In the genomic region with DNA sequence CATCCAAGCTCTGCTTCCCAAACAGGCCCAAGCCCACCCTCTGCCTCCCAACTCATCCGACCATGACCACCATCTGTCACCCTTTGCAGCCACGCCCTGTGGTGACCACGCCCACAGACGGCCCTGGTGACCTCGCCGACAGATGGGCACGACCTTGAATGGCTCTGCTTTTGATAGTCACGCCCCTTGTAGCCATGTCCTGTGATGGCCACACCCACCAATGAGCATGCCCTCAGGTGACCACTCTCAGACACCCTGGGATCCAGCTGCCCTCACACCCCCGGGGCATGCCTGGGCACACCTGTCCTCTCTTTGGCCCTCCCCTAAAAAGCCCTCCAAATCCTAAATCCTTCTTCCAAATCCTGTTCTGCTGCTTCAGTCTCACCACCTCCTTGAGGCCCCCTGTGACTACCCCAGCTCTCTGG, we compare ENCODE assay signal across 9 cellular contexts. TPM values are rescaled to one million over a fixed set of nuclear protein-coding genes. Genes with fewer than 3 reads are reported as not detected.
DNase-seq lines count a peak whose midpoint lies in the region; ATAC-seq and TF ChIP-seq lines count a peak whose summit lies in the region.
"Had no signal": no experiment of that assay in that cellular context is flagged by ENCODE, and none has a peak within 500 bp of the region (broad histone marks: within the 10 kb centered on the region; RNA-seq: fewer than 3 reads in every experiment).

No MANE protein-coding gene starts in this region.

- no peak overlapping the region for H3K4me3 ChIP-seq in MM.1S (ENCODE audit: low read length)

- H3K79me2 ChIP-seq in MM.1S (ENCODE audit: low read length), result no peaks in the 10 kb centered on the region

- no peaks in the 10 kb centered on the region for H3K9me2 ChIP-seq in MM.1S (replicated peaks; ENCODE audit: insufficient read depth, low read length)

- no peak overlapping the region for H3K9ac ChIP-seq in MM.1S (ENCODE audit: low read length)
- H3K9ac ChIP-seq: KMS-11 had no signal

- peak overlapping the region; percentile 90 for H3K4me3 Mint-ChIP-seq in endothelial cell (ENCODE audit: unreplicated experiment)
- H3K4me3 Mint-ChIP-seq in natural killer cell treated with Interleukin-12 subunit alpha and Interleukin-12 subunit beta and Interleukin-15 and Interleukin-18, amount 100 ng/mL, for 72 hours, result peak overlapping the region; percentile 53

- no peaks in the 10 kb centered on the region for H3K9me3 ChIP-seq in MM.1S (replicated peaks; ENCODE audit: insufficient read depth, low read length)

- no peaks in the 10 kb centered on the region for H3F3A ChIP-seq in MM.1S (ENCODE audit: insufficient read depth, low read length)

- in situ Hi-C loops in G401 (cut with HindIII; ENCODE audit: low sequenced_read_pairs), result no loop called here

- H3K4me1 ChIP-seq in MM.1S (ENCODE audit: low read length), result no peaks in the 10 kb centered on the region

- H3K27ac Mint-ChIP-seq in endothelial cell (ENCODE audit: unreplicated experiment), result no peak overlapping the region
- H3K27ac Mint-ChIP-seq in natural killer cell treated with Interleukin-12 subunit alpha and Interleukin-12 subunit beta and Interleukin-15 and Interleukin-18, amount 100 ng/mL, for 72 hours, result peak overlapping the region in 1 of 2 donors; percentile 50

- no peak overlapping the region for H2AFZ ChIP-seq in MM.1S (ENCODE audit: low read length)

- peaks cover 17% of the 10 kb centered on the region for H3K27me3 Mint-ChIP-seq in endothelial cell (ENCODE audit: unreplicated experiment)
- peaks cover 19 to 20% of the 10 kb centered on the region in 2 donors for H3K27me3 Mint-ChIP-seq in natural killer cell treated with Interleukin-12 subunit alpha and Interleukin-12 subunit beta and Interleukin-15 and Interleukin-18, amount 100 ng/mL, for 72 hours

- DNase-seq in DMS53 treated with DMSO at 0.1 percent for 48 hours (lab: John Stamatoyannopoulos, UW; ENCODE audit: unreplicated experiment) (peak; percentile 26), NCI-H526 (lab: John Stamatoyannopoulos, UW) (peak; percentile 36 to 60), endothelial cell (ENCODE audit: low spot score) (no peak), G401 (ENCODE audit: low spot score) (no peak), MM.1S (no peak)
- DNase-seq in natural killer cell treated with Interleukin-12 subunit alpha and Interleukin-12 subunit beta and Interleukin-15 and Interleukin-18, amount 100 ng/mL, for 72 hours (ENCODE audit: low spot score), result no peak
- no peak for DNase-seq in effector CD4-positive, alpha-beta T cell

- no peaks in the 10 kb centered on the region for H4K20me1 ChIP-seq in MM.1S (ENCODE audit: insufficient read depth, low read length)

- H3K27ac ChIP-seq in MM.1S (ENCODE audit: low read length), result no peak overlapping the region
- H3K27ac ChIP-seq: KMS-11 had no signal

- no peak for ATAC-seq in natural killer cell treated with Interleukin-12 subunit alpha and Interleukin-12 subunit beta and Interleukin-15 and Interleukin-18, amount 100 ng/mL, for 72 hours
- no peak for ATAC-seq in HG03378 (IDR thresholded peaks at IDR 0.05; ENCODE audit: unreplicated experiment)

- H3K36me3 ChIP-seq in MM.1S (replicated peaks; ENCODE audit: insufficient read depth, low read length), result no peaks in the 10 kb centered on the region

- H3K4me1 Mint-ChIP-seq in endothelial cell (ENCODE audit: unreplicated experiment), result peaks cover 8% of the 10 kb centered on the region
- peaks cover 8 to 16% of the 10 kb centered on the region in 2 donors for H3K4me1 Mint-ChIP-seq in natural killer cell treated with Interleukin-12 subunit alpha and Interleukin-12 subunit beta and Interleukin-15 and Interleukin-18, amount 100 ng/mL, for 72 hours (ENCODE audit: low read depth in 2 of 2)

- TF ChIP-seq CTCF in endothelial cell (IDR thresholded peaks at IDR 0.05; ENCODE audit: unreplicated experiment) (no peak), MM.1S (IDR thresholded peaks at IDR 0.05; ENCODE audit: low read length) (no peak)

- H3K27me3 ChIP-seq in MM.1S (replicated peaks; ENCODE audit: insufficient read depth, low read length), result peaks cover 11% of the 10 kb centered on the region

- H3K4me2 ChIP-seq in MM.1S (ENCODE audit: low read depth, low read length), result no peak overlapping the region
- H3K4me2 ChIP-seq: KMS-11 had no signal

- H3K36me3 Mint-ChIP-seq in endothelial cell (ENCODE audit: low read depth, unreplicated experiment), result peaks cover 6% of the 10 kb centered on the region
- H3K36me3 Mint-ChIP-seq in natural killer cell treated with Interleukin-12 subunit alpha and Interleukin-12 subunit beta and Interleukin-15 and Interleukin-18, amount 100 ng/mL, for 72 hours, result no peaks in the 10 kb centered on the region

- no peaks in the 10 kb centered on the region for H3K9me3 Mint-ChIP-seq in endothelial cell (ENCODE audit: unreplicated experiment)
- no peaks in the 10 kb centered on the region for H3K9me3 Mint-ChIP-seq in natural killer cell treated with Interleukin-12 subunit alpha and Interleukin-12 subunit beta and Interleukin-15 and Interleukin-18, amount 100 ng/mL, for 72 hours

RNA-seq across cellular contexts. Expression of a gene that starts 51.0 kb away (rescaled TPM):
- total RNA-seq in endothelial cell (ENCODE audit: unreplicated experiment), result 132 TPM
- 100 to 1,000 TPM; 154 to 194 TPM for total RNA-seq in natural killer cell treated with Interleukin-12 subunit alpha and Interleukin-12 subunit beta and Interleukin-15 and Interleukin-18, amount 100 ng/mL, for 72 hours
- total RNA-seq in G401 (2014; rRNA removed; shearing (Covaris generic)), result 99.9 and 173 TPM in 2 replicates

Comparison
In these comparisons a context has a peak if more than half of its experiments do, and no peak if none do; other contexts are left out.
1. DNase-seq: peak in DMS53 treated with DMSO at 0.1 percent for 48 hours (single experiment) and NCI-H526 (2 of 2); none in endothelial cell (single experiment), natural killer cell treated with Interleukin-12 subunit alpha and Interleukin-12 subunit beta and Interleukin-15 and Interleukin-18, amount 100 ng/mL, for 72 hours (single experiment), effector CD4-positive, alpha-beta T cell (single experiment), G401 (single experiment) and MM.1S (single experiment).